Comparison of ENCODE assay signal across 8 cellular contexts in the genomic region with DNA sequence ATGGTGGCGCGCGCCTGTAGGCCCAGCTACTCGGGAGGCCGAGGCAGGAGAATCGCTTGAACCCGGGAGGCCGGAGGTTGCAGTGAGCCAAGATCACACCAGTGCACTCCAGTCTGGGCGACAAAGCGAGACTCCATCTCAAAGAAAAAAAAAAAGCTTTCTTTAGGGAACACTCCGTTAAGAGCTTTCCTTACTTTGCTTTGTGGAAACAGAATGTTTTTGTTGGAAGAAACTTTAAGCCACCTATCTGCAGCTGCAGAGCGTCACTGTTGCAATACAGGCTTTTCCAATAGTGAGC. TPM values are rescaled to one million over a fixed set of nuclear protein-coding genes. Genes with fewer than 3 reads are reported as not detected.
DNase-seq lines count a peak whose midpoint lies in the region; ATAC-seq and TF ChIP-seq lines count a peak whose summit lies in the region.

No MANE protein-coding gene starts in this region.

- peaks cover 16% of the 10 kb centered on the region for H3K36me3 Mint-ChIP-seq in T-helper 1 cell treated with Interleukin-12 subunit alpha and Interleukin-12 subunit beta and Interleukin-4 antibody, amounts not matched to agents 30 μg/mL and 1 μg/mL, for 36 hours (ENCODE audit: low read depth)
- peaks cover 10% of the 10 kb centered on the region for H3K36me3 Mint-ChIP-seq in activated naive CD8-positive, alpha-beta T cell

- H3K4me3 Mint-ChIP-seq in T-helper 1 cell treated with Interleukin-12 subunit alpha and Interleukin-12 subunit beta and Interleukin-4 antibody, amounts not matched to agents 30 μg/mL and 1 μg/mL, for 36 hours, result peak overlapping the region; percentile 78
- H3K4me3 Mint-ChIP-seq in activated naive CD8-positive, alpha-beta T cell, result peak overlapping the region; percentile 80

- H3K9ac ChIP-seq in stomach smooth muscle (ENCODE audit: low read length in 2 of 2), result peak overlapping the region in 1 of 2 donors; percentile 90

- H3K4me3 ChIP-seq in left lung (peak overlapping the region; percentile 65 to 70), stomach smooth muscle (ENCODE audit: low read length in 2 of 2) (peak overlapping the region in 1 of 2 donors; percentile 96)

- H3K27ac Mint-ChIP-seq in T-helper 1 cell treated with Interleukin-12 subunit alpha and Interleukin-12 subunit beta and Interleukin-4 antibody, amounts not matched to agents 30 μg/mL and 1 μg/mL, for 36 hours, result peak overlapping the region; percentile 90
- peak overlapping the region; percentile 90 for H3K27ac Mint-ChIP-seq in activated naive CD8-positive, alpha-beta T cell

- H3K9me3 ChIP-seq in left lung (no peaks in the 10 kb centered on the region), stomach smooth muscle (ENCODE audit: control insufficient read depth in 2 of 2, low read length in 2 of 2) (peaks cover 0 to 3% of the 10 kb centered on the region in 2 donors)

- peaks cover 27% of the 10 kb centered on the region for H3K4me1 Mint-ChIP-seq in T-helper 1 cell treated with Interleukin-12 subunit alpha and Interleukin-12 subunit beta and Interleukin-4 antibody, amounts not matched to agents 30 μg/mL and 1 μg/mL, for 36 hours (ENCODE audit: low read depth)
- peaks cover 33% of the 10 kb centered on the region for H3K4me1 Mint-ChIP-seq in activated naive CD8-positive, alpha-beta T cell (ENCODE audit: low read depth)

- no peak for ATAC-seq in left lung
- no peak for ATAC-seq in GM18870 (IDR thresholded peaks at IDR 0.05; ENCODE audit: unreplicated experiment)

- H3K27me3 ChIP-seq in left lung (no peaks in the 10 kb centered on the region), stomach smooth muscle (ENCODE audit: control insufficient read depth in 1 of 2, insufficient read depth in 2 of 2, low read length in 2 of 2) (no peaks in the 10 kb centered on the region)

- H3K27ac ChIP-seq in left lung (peak overlapping the region; percentile 98), stomach smooth muscle (ENCODE audit: low read length) (peak overlapping the region; percentile 94)

- peaks cover 23% of the 10 kb centered on the region for H3K9me3 Mint-ChIP-seq in T-helper 1 cell treated with Interleukin-12 subunit alpha and Interleukin-12 subunit beta and Interleukin-4 antibody, amounts not matched to agents 30 μg/mL and 1 μg/mL, for 36 hours
- H3K9me3 Mint-ChIP-seq in activated naive CD8-positive, alpha-beta T cell (ENCODE audit: low read depth), result peaks cover 9% of the 10 kb centered on the region

- no peak for TF ChIP-seq CTCF in left lung (IDR thresholded peaks at IDR 0.05)

- intact Hi-C loops in left lung (cut with DNase I), result no loop called here

- H3K27me3 Mint-ChIP-seq in T-helper 1 cell treated with Interleukin-12 subunit alpha and Interleukin-12 subunit beta and Interleukin-4 antibody, amounts not matched to agents 30 μg/mL and 1 μg/mL, for 36 hours (ENCODE audit: low read depth), result no peaks in the 10 kb centered on the region
- no peaks in the 10 kb centered on the region for H3K27me3 Mint-ChIP-seq in activated naive CD8-positive, alpha-beta T cell

- H3K4me1 ChIP-seq in left lung (peaks cover 10 to 24% of the 10 kb centered on the region in 2 donors), stomach smooth muscle (ENCODE audit: control insufficient read depth, insufficient read depth, low read length) (no peaks in the 10 kb centered on the region)

- no peaks in the 10 kb centered on the region for H3K36me3 ChIP-seq in left lung
- H3K36me3 ChIP-seq in stomach smooth muscle (ENCODE audit: control insufficient read depth in 2 of 2, insufficient read depth in 2 of 2, low read length in 2 of 2), result no peaks in the 10 kb centered on the region

- DNase-seq in T-helper 1 cell (no peak), left lung (no peak), OCI-M2 (lab: John Stamatoyannopoulos, UW; ENCODE audit: unreplicated experiment) (no peak), SW 1271 (lab: John Stamatoyannopoulos, UW) (no peak)

RNA-seq across cellular contexts. Expression of gene TPK1, which starts 0.6 kb away (rescaled TPM):
- total RNA-seq in left lung, result 10 to 100 TPM in 1 of 2 donors, 1 to 10 TPM in 1; 9.3 to 15.5 TPM
